1 cellular context compared by ENCODE assay signal in the genomic region with DNA sequence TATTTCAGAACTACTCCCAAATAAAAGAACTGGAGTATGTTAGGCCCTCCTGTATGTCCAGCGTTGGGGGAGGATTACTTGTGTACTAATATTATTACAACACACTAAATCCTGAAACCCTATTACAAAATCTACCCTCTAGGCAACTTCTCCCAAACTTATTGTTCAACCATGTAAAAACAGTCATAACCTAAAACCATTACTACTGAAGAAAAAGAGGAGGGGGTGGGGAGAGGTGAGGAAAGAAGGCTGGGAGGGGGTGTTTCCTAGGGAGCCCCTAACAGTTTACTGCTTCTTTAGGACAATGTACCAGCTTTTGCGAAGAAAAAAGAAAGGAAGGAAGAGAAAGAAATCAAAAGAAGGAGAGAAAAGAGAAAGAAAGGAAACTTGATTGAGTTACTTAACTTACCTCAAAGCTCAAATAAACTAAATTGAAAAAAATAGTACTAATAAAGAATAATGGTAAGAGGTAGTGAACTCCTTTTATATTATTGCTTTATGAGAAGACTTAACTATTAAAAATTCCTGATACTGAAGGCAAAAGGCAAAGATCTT.
TF ChIP-seq lines count a peak whose summit lies in the region.

No MANE protein-coding gene starts in this region.

TF ChIP-seq in GM23338, 12 proteins besides CTCF, POLR2A, EP300 and RAD21 (continued from another document):
- TF ChIP-seq ZNF462 (CRISPR knock-in tag; IDR thresholded peaks at IDR 0.05) (no peak), REST (IDR thresholded peaks at IDR 0.05; ENCODE audit: unreplicated experiment) (no peak), EZH2 (IDR thresholded peaks at IDR 0.05; ENCODE audit: low read depth, unreplicated experiment) (no peak), EZH2phosphoT487 (IDR thresholded peaks at IDR 0.05; ENCODE audit: unreplicated experiment) (no peak), JUNB (IDR thresholded peaks at IDR 0.05; ENCODE audit: unreplicated experiment) (no peak), ETS1 (IDR thresholded peaks at IDR 0.05) (no peak), NANOG (IDR thresholded peaks at IDR 0.05; ENCODE audit: borderline replicate concordance) (no peak), ZNF114 (CRISPR knock-in tag; IDR thresholded peaks at IDR 0.05) (no peak), CREB1 (CRISPR knock-in tag; IDR thresholded peaks at IDR 0.05; ENCODE audit: low read depth) (no peak)
